In genomic region chr3:105367063-105367405, GRCh38 we compare ENCODE assay signal across 8 cellular contexts. TPM values are rescaled to one million over a fixed set of nuclear protein-coding genes. Genes with fewer than 3 reads are reported as not detected.
DNase-seq lines count a peak whose midpoint lies in the region; ATAC-seq, FAIRE-seq and TF ChIP-seq lines count a peak whose summit lies in the region.

No MANE protein-coding gene starts in this region.

- H3K9me3 Mint-ChIP-seq in astrocyte (ENCODE audit: unreplicated experiment), result no peaks in the 10 kb centered on the region

- peaks cover 43% of the 10 kb centered on the region for H3K4me1 Mint-ChIP-seq in astrocyte (ENCODE audit: low read depth, unreplicated experiment)

- 0 to 1% (median 0%) methylated on average over 24 to 29 of the region's 29 CpGs for WGBS in small intestine, 3 donors

- H3K27me3 ChIP-seq in astrocyte (ENCODE audit: insufficient read depth, low read length) (no peaks in the 10 kb centered on the region), small intestine (ENCODE audit: control insufficient read depth in 2 of 2, insufficient read depth in 2 of 2, low read length in 2 of 2) (no peaks in the 10 kb centered on the region)

- H2AFZ ChIP-seq in OCI-LY7 (ENCODE audit: low read length), result peak overlapping the region; percentile 94; the same call in 1 of the 2 replicates
- H2AFZ ChIP-seq in astrocyte (ENCODE audit: low read depth, low read length), result peak overlapping the region; percentile 46

- peak overlapping the region; percentile 96 for H3K4me3 Mint-ChIP-seq in astrocyte (ENCODE audit: unreplicated experiment)

- H3K4me2 ChIP-seq in OCI-LY7 (ENCODE audit: low read length), result peak overlapping the region; percentile 94
- peak overlapping the region; percentile 94 for H3K4me2 ChIP-seq in astrocyte (ENCODE audit: low read length)

- H3K9me3 ChIP-seq in OCI-LY7 (ENCODE audit: low read length) (no peaks in the 10 kb centered on the region), astrocyte (ENCODE audit: insufficient read depth, low read depth, low read length) (no peaks in the 10 kb centered on the region), iPS-18c (ENCODE audit: control insufficient read depth, insufficient read depth, low read length) (no peaks in the 10 kb centered on the region), small intestine (ENCODE audit: control insufficient read depth, low read depth) (no peaks in the 10 kb centered on the region)

- H3K4me1 ChIP-seq in OCI-LY7 (ENCODE audit: insufficient read depth, low read length, poor library complexity, severe bottlenecking) (peaks cover 27% of the 10 kb centered on the region), astrocyte (ENCODE audit: insufficient read depth, low read length) (peaks cover 29% of the 10 kb centered on the region), small intestine (ENCODE audit: control insufficient read depth in 2 of 2, insufficient read depth in 1 of 2, low read depth in 1 of 2, low read length in 1 of 2) (no peaks in the 10 kb centered on the region)

- intact Hi-C loops in OCI-LY7 (cut with micrococcal nuclease; ENCODE audit: unreplicated experiment), result loop anchor here (5.0 kb wide), 3 partner anchors 500 to 1095 kb away; partner anchors contain the start of gene CBLB

- no peaks in the 10 kb centered on the region for H3K9me2 ChIP-seq in OCI-LY7 (ENCODE audit: insufficient read depth, low read length)

- H3K27ac ChIP-seq in OCI-LY7 (ENCODE audit: low read depth, low read length, poor library complexity, severe bottlenecking), result peak overlapping the region; percentile 92
- H3K27ac ChIP-seq in astrocyte (ENCODE audit: low read depth, low read length), result peak overlapping the region; percentile 93
- H3K27ac ChIP-seq in small intestine (ENCODE audit: low read depth in 1 of 2, low read length in 1 of 2), result peak overlapping the region; percentile 95 to 98

- POLR2A ChIA-PET in OCI-LY7 (lab: Charles Lee), result interaction anchor here (1.1 to 2.5 kb wide), 2 partner anchors 11 to 890 kb away, joined by 5 to 15 read pairs; no protein-coding TSS in a partner anchor

- H3K4me3 ChIP-seq in OCI-LY7 (ENCODE audit: low read depth, low read length, poor library complexity, severe bottlenecking), result peak overlapping the region; percentile 74
- peak overlapping the region; percentile 90 for H3K4me3 ChIP-seq in astrocyte (ENCODE audit: insufficient read depth, low read depth, low read length)
- H3K4me3 ChIP-seq in iPS-18c (ENCODE audit: insufficient read depth, low read depth, low read length), result peak overlapping the region; percentile 75
- H3K4me3 ChIP-seq in small intestine (ENCODE audit: low read depth in 1 of 2, low read length in 2 of 2), result peak overlapping the region; percentile 49 to 57

- peak overlapping the region; percentile 97 for H3K9ac ChIP-seq in astrocyte (ENCODE audit: low read length)

- 0 out of 2 replicates have a peak, but pooled peaks cover 4% of the 10 kb centered on the region for H4K20me1 ChIP-seq in OCI-LY7 (ENCODE audit: insufficient read depth, low read length)
- H4K20me1 ChIP-seq in astrocyte (ENCODE audit: insufficient read depth, low read length), result no peaks in the 10 kb centered on the region

- no peak for FAIRE-seq in astrocyte (lab: Jason Lieb, UNC)
- FAIRE-seq in small intestine (lab: Jason Lieb, UNC), result no peak

- no peak for ATAC-seq in HG03139 (IDR thresholded peaks at IDR 0.05; ENCODE audit: unreplicated experiment)

- TF ChIP-seq CTCF in OCI-LY7 (conservative IDR thresholded peaks at IDR 0.05; ENCODE audit: low read length), result no peak
- no peak for TF ChIP-seq CTCF in astrocyte (IDR thresholded peaks at IDR 0.05; ENCODE audit: insufficient read depth, low read depth, low read length)

- H3K36me3 ChIP-seq in OCI-LY7 (ENCODE audit: insufficient read depth, low read length) (no peaks in the 10 kb centered on the region), astrocyte (ENCODE audit: insufficient read depth, low read length) (no peaks in the 10 kb centered on the region), small intestine (ENCODE audit: control insufficient read depth in 2 of 2, insufficient read depth in 2 of 2, low read length in 2 of 2) (no peaks in the 10 kb centered on the region)

- DNase-seq in NCI-H2029 (lab: John Stamatoyannopoulos, UW) (peak; percentile 32), NCI-H2029 treated with DMSO at 0.1 percent for 48 hours (lab: John Stamatoyannopoulos, UW) (no peak), OCI-LY7 (ENCODE audit: low spot score) (peak; percentile 33), astrocyte (ENCODE audit: low read depth) (no peak), small intestine (no peak), NCI-H2107 (lab: John Stamatoyannopoulos, UW) (no peak)

- H3K79me2 ChIP-seq in OCI-LY7 (ENCODE audit: insufficient read depth, low read depth, low read length) (peaks cover 35% of the 10 kb centered on the region), astrocyte (ENCODE audit: insufficient read depth, low read length) (peaks cover 53% of the 10 kb centered on the region)

- CTCF ChIA-PET in OCI-LY7 (lab: Charles Lee; ENCODE audit: unreplicated experiment), result no interaction called here

- no peaks in the 10 kb centered on the region for H3K27me3 Mint-ChIP-seq in astrocyte (ENCODE audit: low read depth, unreplicated experiment)

- peak overlapping the region; percentile 79 for H3K27ac Mint-ChIP-seq in astrocyte (ENCODE audit: unreplicated experiment)

- no TSS peak for BruUV-seq in OCI-LY7 (replicated peaks; lab: Mats Ljungman, UMichigan)

- H3K36me3 Mint-ChIP-seq in astrocyte (ENCODE audit: low read depth, unreplicated experiment), result peaks cover 3% of the 10 kb centered on the region

RNA-seq across cellular contexts. Expression of gene ALCAM, which starts 0.3 kb away (rescaled TPM):
- 40.4 and 51.3 TPM in 2 replicates for total RNA-seq in OCI-LY7 (2014; rRNA removed; shearing (Covaris generic))
- total RNA-seq in OCI-LY7 (2022) (47.7 and 56.1 TPM in 2 replicates), astrocyte (137 and 154 TPM in 2 replicates)
- 10 to 100 TPM in 1 of 3 donors, 1 to 10 TPM in 2; 9.2 to 15.4 (median 9.6) TPM for polyA plus RNA-seq in small intestine

Comparison
In these comparisons a context has a peak if more than half of its experiments do, and no peak if none do; other contexts are left out.
1. DNase-seq: peak in NCI-H2029 (single experiment) and OCI-LY7 (single experiment); none in NCI-H2029 treated with DMSO at 0.1 percent for 48 hours (single experiment), astrocyte (single experiment), small intestine (single experiment) and NCI-H2107 (single experiment).
2. Peak in every context shown above with its lines, with median percentiles within 50 percentile points of each other: H3K27ac ChIP-seq and H3K4me3 ChIP-seq.